Comparison of ENCODE assay signal across 20 cellular contexts in genomic region chr11:37280194-37280593, GRCh38.
"Had no signal": no experiment of that assay in that cellular context is flagged by ENCODE, and none has a peak within 500 bp of the region (broad histone marks: within the 10 kb centered on the region; RNA-seq: fewer than 3 reads in every experiment).

No MANE protein-coding gene starts in this region.

- H3K4me1 Mint-ChIP-seq: central memory CD8-positive, alpha-beta T cell; natural killer cell had no signal

- H3K9ac ChIP-seq: parathyroid adenoma had no signal

- H3K27ac Mint-ChIP-seq: natural killer cell had no signal

- ATAC-seq: esophagus mucosa, mucosa of descending colon, natural killer cell, sciatic nerve had no signal

- DNase-seq: cortex of kidney; dorsolateral prefrontal cortex; effector CD8-positive, alpha-beta T cell; mammary epithelial cell; mucosa of descending colon; natural killer cell; occipital lobe; stimulated activated CD4-positive, alpha-beta T cell treated with anti-CD3 and anti-CD28 coated beads, Interleukin-2, amount 100 ng/mL, for 24 hours; stimulated activated CD4-positive, alpha-beta T cell treated with anti-CD3 and anti-CD28 coated beads, Interleukin-4, amount 100 ng/mL, for 4 hours; stimulated activated naive CD4-positive, alpha-beta T cell treated with Interleukin-2 at 50 U/mL for 16 hours; trophoblast cell had no signal

- H3K36me3 ChIP-seq: prostate gland had no signal

- FAIRE-seq: endometrium, frontal cortex, keratinocyte had no signal

- H3K9me3 ChIP-seq: prostate gland had no signal

- H3K27ac ChIP-seq: parathyroid adenoma, prostate gland, skin epidermis had no signal

- H3K4me3 ChIP-seq: dorsolateral prefrontal cortex, mucosa of descending colon, prostate gland, skin epidermis had no signal

- H3K4me1 ChIP-seq: parathyroid adenoma, prostate gland had no signal

- H3K27me3 ChIP-seq: dorsolateral prefrontal cortex had no signal

- H3K4me3 Mint-ChIP-seq: central memory CD8-positive, alpha-beta T cell; natural killer cell had no signal

- H3K27me3 Mint-ChIP-seq: central memory CD8-positive, alpha-beta T cell had no signal
